Comparison of ENCODE assay signal across 9 cellular contexts in genomic region chr15:82750831-82751181, GRCh38. TPM values are rescaled to one million over a fixed set of nuclear protein-coding genes. Genes with fewer than 3 reads are reported as not detected.
A peak's percentile ranks its signal among the peaks of the same experiment; 100 is the strongest.
DNase-seq lines count a peak whose midpoint lies in the region; ATAC-seq and TF ChIP-seq lines count a peak whose summit lies in the region.
"Had no signal": no experiment of that assay in that cellular context is flagged by ENCODE, and none has a peak within 500 bp of the region (broad histone marks: within the 10 kb centered on the region; RNA-seq: fewer than 3 reads in every experiment).

No MANE protein-coding gene starts in this region.

- no peaks in the 10 kb centered on the region for H3K9me3 ChIP-seq in psoas muscle

- peak; percentile 8 for DNase-seq in activated CD4-positive, alpha-beta T cell treated with anti-CD3 and anti-CD28 coated beads, Interleukin-2, amount 50 U/mL, for 1 hour
- peak; percentile 12 for DNase-seq in glomerular visceral epithelial cell (ENCODE audit: extremely low spot score)
- DNase-seq in psoas muscle: peak; percentile 22 to 63
- DNase-seq in NCI-H1930 (lab: John Stamatoyannopoulos, UW): no peak
- DNase-seq in KBM-7: no peak

- peaks cover 49% of the 10 kb centered on the region for H3K4me1 ChIP-seq in psoas muscle

- no peak for TF ChIP-seq CTCF in C4-2B (conservative IDR thresholded peaks at IDR 0.05)
- no peak for TF ChIP-seq CTCF in psoas muscle (IDR thresholded peaks at IDR 0.05)

- WGBS in psoas muscle, 3 donors: 0 to 1% (median 0%) methylated on average over 8 of the region's 8 CpGs

- peak overlapping the region; percentile 81 for H3K27ac ChIP-seq in C4-2B
- H3K27ac ChIP-seq in psoas muscle: peak overlapping the region; percentile 98

- peaks cover 4 to 40% of the 10 kb centered on the region in 2 donors for H3K36me3 ChIP-seq in psoas muscle (ENCODE audit: insufficient read depth in 1 of 2, low read depth in 1 of 2)

- peak; percentile 24 for ATAC-seq in GM19328 (IDR thresholded peaks at IDR 0.05; ENCODE audit: unreplicated experiment)
- peak; percentile 37 for ATAC-seq in HG03280 (IDR thresholded peaks at IDR 0.05; ENCODE audit: unreplicated experiment)
- peak; percentile 67 to 79 (median 78) for ATAC-seq in psoas muscle

- intact Hi-C loops in psoas muscle (cut with DNase I): loop anchor here in 1 of 2 donors (1.0 kb wide), 2 partner anchors 59 to 211 kb away; partner anchors contain the start of gene RPS17

- no peaks in the 10 kb centered on the region for H3K27me3 ChIP-seq in psoas muscle (ENCODE audit: insufficient read depth in 3 of 3, low read length in 2 of 3)

- in situ Hi-C loops in KBM-7 (cut with MboI; ENCODE audit: low pct_unique_long_range_greater_than_20kb, low sequenced_read_pairs): no loop called here

- H3K4me3 ChIP-seq in psoas muscle: peak overlapping the region; percentile 88

RNA-seq across cellular contexts. Expression of gene AP3B2, which starts 41.1 kb away (rescaled TPM):
- 1 to 10 TPM in 1 of 4 donors, under 1 TPM in 3; 0.13 to 2.0 (median 0.36) TPM for total RNA-seq in psoas muscle
- polyA plus RNA-seq in psoas muscle: under 1 TPM in 2 of 3 donors, not detected in 1; 0.16 to 0.27 TPM

RNA-seq across cellular contexts. Expression of gene FSD2, which starts 55.1 kb away (rescaled TPM):
- 10 to 100 TPM; 10.3 to 65.3 (median 28.2) TPM for total RNA-seq in psoas muscle
- polyA plus RNA-seq in psoas muscle: 10 to 100 TPM in 1 of 3 donors, 1 to 10 TPM in 1, under 1 TPM in 1; 0.51 to 32.2 (median 5.9) TPM
- total RNA-seq: RPMI7951 had no signal

RNA-seq across cellular contexts. Expression of gene WHAMM, which starts 58.6 kb away (rescaled TPM):
- total RNA-seq in psoas muscle: 10 to 100 TPM; 14.7 to 30.8 (median 24.1) TPM
- polyA plus RNA-seq in psoas muscle: 10 to 100 TPM in 2 of 3 donors, 1 to 10 TPM in 1; 9.9 to 25.8 (median 12.0) TPM

Comparison
In these comparisons a context has a peak if more than half of its experiments do, and no peak if none do; other contexts are left out.
1. ATAC-seq: peak in every context shown above with its lines; median percentile 78 in psoas muscle; 37 in HG03280; 24 in GM19328.
2. DNase-seq: peak in activated CD4-positive, alpha-beta T cell treated with anti-CD3 and anti-CD28 coated beads, Interleukin-2, amount 50 U/mL, for 1 hour (single experiment), glomerular visceral epithelial cell (single experiment) and psoas muscle (2 of 2); none in NCI-H1930 (0 of 2) and KBM-7 (single experiment).